Comparison of ENCODE assay signal across 8 cellular contexts in genomic region chr18:3593904-3594759, GRCh38.
DNase-seq lines count a peak whose midpoint lies in the region; ATAC-seq and TF ChIP-seq lines count a peak whose summit lies in the region.

No MANE protein-coding gene starts in this region.

- H3K4me3 ChIP-seq in kidney epithelial cell (ENCODE audit: low read depth, low read length) = peak overlapping the region; percentile 44

- H3K36me3 ChIP-seq in kidney epithelial cell (ENCODE audit: control insufficient read depth, insufficient read depth, low read length) = peaks cover 1% of the 10 kb centered on the region

- H3K27me3 ChIP-seq in kidney epithelial cell (ENCODE audit: control insufficient read depth, insufficient read depth, low read length) = no peaks in the 10 kb centered on the region

- DNase-seq in Ammon's horn (ENCODE audit: low spot score) (peak; percentile 96), NCI-H345 (lab: John Stamatoyannopoulos, UW) (peak; percentile 94), cerebellar nuclear complex (lab: John Stamatoyannopoulos, UW) (peak; percentile 21 to 70), kidney epithelial cell (ENCODE audit: low read depth) (peak; percentile 90)
- DNase-seq in stimulated activated CD4-positive, alpha-beta T cell treated with anti-CD3 and anti-CD28 coated beads, Interleukin-15, amount 100 ng/mL, for 48 hours (ENCODE audit: low read depth in 2 of 2) = peak; percentile 80 to 83

- ATAC-seq in GM19025 (IDR thresholded peaks at IDR 0.05; ENCODE audit: low read depth, unreplicated experiment) = peak; percentile 59
- ATAC-seq in HG03342 (IDR thresholded peaks at IDR 0.05; ENCODE audit: unreplicated experiment) = peak; percentile 65
- ATAC-seq in activated CD4-positive, CD25-positive, alpha-beta regulatory T cell treated with anti-CD3 and anti-CD28 coated beads, Interleukin-2, amount 50 U/mL, for 24 hours = peak; percentile 82 to 86

- TF ChIP-seq CTCF in kidney epithelial cell (IDR thresholded peaks at IDR 0.05; ENCODE audit: insufficient read depth, low read length, poor library complexity, severe bottlenecking) = peak; percentile 94

Comparison
In these comparisons a context has a peak if more than half of its experiments do, and no peak if none do; other contexts are left out.
1. Peak in every context shown above with its lines: DNase-seq, ATAC-seq and H3K4me3 ChIP-seq.
2. DNase-seq: peak in every context shown above with its lines; median percentile 96 in Ammon's horn; 94 in NCI-H345; 90 in kidney epithelial cell; 82 in stimulated activated CD4-positive, alpha-beta T cell treated with anti-CD3 and anti-CD28 coated beads, Interleukin-15, amount 100 ng/mL, for 48 hours; 46 in cerebellar nuclear complex.